ENCODE assay signal across 14 cellular contexts in genomic region chr15:85671156-85671555, GRCh38.
DNase-seq lines count a peak whose midpoint lies in the region; ATAC-seq, FAIRE-seq and TF ChIP-seq lines count a peak whose summit lies in the region.
"Had no signal": no experiment of that assay in that cellular context is flagged by ENCODE, and none has a peak within 500 bp of the region (broad histone marks: within the 10 kb centered on the region; RNA-seq: fewer than 3 reads in every experiment).

No MANE protein-coding gene starts in this region.

- no peak overlapping the region for H3K4me3 ChIP-seq in CD4-positive, alpha-beta memory T cell (ENCODE audit: low read length in 2 of 2)
- H3K4me3 ChIP-seq in adrenal gland: no peak overlapping the region
- H3K4me3 ChIP-seq in liver (ENCODE audit: low read depth in 1 of 3, low read length in 3 of 3): no peak overlapping the region
- no peak overlapping the region for H3K4me3 ChIP-seq in small intestine (ENCODE audit: low read depth in 1 of 2, low read length in 2 of 2)

- no peak for TF ChIP-seq POLR2A in adrenal gland (IDR thresholded peaks at IDR 0.05)

- no peak overlapping the region for H3K4me3 Mint-ChIP-seq in CD4-positive, alpha-beta memory T cell
- H3K4me3 Mint-ChIP-seq in stimulated activated effector memory CD8-positive, alpha-beta T cell treated with anti-CD3 and anti-CD28 coated beads, Interleukin-12 subunit alpha, Interleukin-12 subunit beta, amount 100 ng/mL, for 72 hours: no peak overlapping the region

- peaks cover 56 to 65% of the 10 kb centered on the region in 2 donors for H3K36me3 Mint-ChIP-seq in CD4-positive, alpha-beta memory T cell
- H3K36me3 Mint-ChIP-seq in stimulated activated effector memory CD8-positive, alpha-beta T cell treated with anti-CD3 and anti-CD28 coated beads, Interleukin-12 subunit alpha, Interleukin-12 subunit beta, amount 100 ng/mL, for 72 hours: peaks cover 98% of the 10 kb centered on the region

- CTCF ChIA-PET in CD4-positive, alpha-beta memory T cell (lab: Charles Lee; ENCODE audit: partially characterized antibody): interaction anchor here (1.0 kb wide), 1 partner anchor 31 kb away, joined by 3 read pairs; no protein-coding TSS in a partner anchor

- DNase-seq in CD4-positive, alpha-beta memory T cell: no peak
- DNase-seq in adrenal gland (peak; percentile 39 to 76 (median 59)), dermis blood vessel endothelial cell (no peak), NCI-H2171 (lab: John Stamatoyannopoulos, UW) (no peak), small intestine (no peak)
- no peak for DNase-seq in stimulated activated effector memory CD8-positive, alpha-beta T cell treated with anti-CD3 and anti-CD28 coated beads, Interleukin-12 subunit alpha, Interleukin-12 subunit beta, amount 100 ng/mL, for 72 hours (ENCODE audit: low spot score in 2 of 2)
- no peak for DNase-seq in stimulated activated naive CD4-positive, alpha-beta T cell (lab: John Stamatoyannopoulos, UW)
- DNase-seq: activated CD4-positive, alpha-beta T cell treated with anti-CD3 and anti-CD28 coated beads, Interleukin-2, amount 50 U/mL, for 48 hours; MV-4-11; SIG-M5 had no signal

- no peak overlapping the region for H3K9ac ChIP-seq in liver (ENCODE audit: low read depth in 1 of 2, low read length in 2 of 2)

- H3K27me3 ChIP-seq in CD4-positive, alpha-beta memory T cell (ENCODE audit: insufficient read depth, low read length): no peaks in the 10 kb centered on the region
- no peaks in the 10 kb centered on the region for H3K27me3 ChIP-seq in adrenal gland
- H3K27me3 ChIP-seq in liver (ENCODE audit: control insufficient read depth in 4 of 4, insufficient read depth in 4 of 4, low read length in 3 of 4): no peaks in the 10 kb centered on the region
- no peaks in the 10 kb centered on the region for H3K27me3 ChIP-seq in small intestine (ENCODE audit: control insufficient read depth in 2 of 2, insufficient read depth in 2 of 2, low read length in 2 of 2)

- no peak for TF ChIP-seq RAD21 in liver (IDR thresholded peaks at IDR 0.05)

- POLR2A ChIA-PET in CD4-positive, alpha-beta memory T cell (lab: Charles Lee; ENCODE audit: partially characterized antibody): no interaction called here

- FAIRE-seq in small intestine (lab: Jason Lieb, UNC): no peak
- FAIRE-seq: frontal cortex, H1, islet of Langerhans had no signal

- WGBS in adrenal gland, 4 donors: 61 to 83% (median 80%) methylated on average over 1 of the region's 1 CpG
- 92% methylated on average over 1 of the region's 1 CpG for WGBS in liver
- 88 to 100% (median 92%) methylated on average over 1 of the region's 1 CpG for WGBS in small intestine, 3 donors

- intact Hi-C loops in CD4-positive, alpha-beta memory T cell (cut with micrococcal nuclease): no loop called here
- intact Hi-C loops in adrenal gland (cut with DNase I): no loop called here

- H3K9me3 Mint-ChIP-seq in CD4-positive, alpha-beta memory T cell: peaks cover 0 to 2% (median 0%) of the 10 kb centered on the region in 8 donors
- H3K9me3 Mint-ChIP-seq in stimulated activated effector memory CD8-positive, alpha-beta T cell treated with anti-CD3 and anti-CD28 coated beads, Interleukin-12 subunit alpha, Interleukin-12 subunit beta, amount 100 ng/mL, for 72 hours: no peaks in the 10 kb centered on the region

- H3K4me1 ChIP-seq in CD4-positive, alpha-beta memory T cell (ENCODE audit: insufficient read depth, low read length): peaks cover 25% of the 10 kb centered on the region
- H3K4me1 ChIP-seq in adrenal gland (replicated peaks in 1 of 2) (peaks cover 16 to 48% of the 10 kb centered on the region in 2 donors), liver (ENCODE audit: control insufficient read depth in 4 of 4, insufficient read depth in 4 of 4, low read length in 3 of 4) (peaks cover 0 to 10% (median 4%) of the 10 kb centered on the region in 4 donors), small intestine (ENCODE audit: control insufficient read depth in 2 of 2, insufficient read depth in 1 of 2, low read depth in 1 of 2, low read length in 1 of 2) (peaks cover 0 to 6% of the 10 kb centered on the region in 2 donors)

- TF ChIP-seq CTCF in adrenal gland (IDR thresholded peaks at IDR 0.05) (no peak), liver (IDR thresholded peaks at IDR 0.05; ENCODE audit: low read depth, low read length, missing input control) (no peak)

- no peaks in the 10 kb centered on the region for H3K27me3 Mint-ChIP-seq in CD4-positive, alpha-beta memory T cell

- H3K4me1 Mint-ChIP-seq in CD4-positive, alpha-beta memory T cell: peaks cover 21 to 38% (median 26%) of the 10 kb centered on the region in 4 donors
- H3K4me1 Mint-ChIP-seq in stimulated activated effector memory CD8-positive, alpha-beta T cell treated with anti-CD3 and anti-CD28 coated beads, Interleukin-12 subunit alpha, Interleukin-12 subunit beta, amount 100 ng/mL, for 72 hours: peaks cover 44% of the 10 kb centered on the region

- no peak overlapping the region for H3K27ac ChIP-seq in CD4-positive, alpha-beta memory T cell (ENCODE audit: low read depth, low read length)
- H3K27ac ChIP-seq in adrenal gland (peak overlapping the region in 3 of 5 donors; percentile 24 to 61 (median 32)), liver (ENCODE audit: low read depth in 1 of 2, low read length in 2 of 2) (peak overlapping the region; percentile 58 to 75), small intestine (ENCODE audit: low read depth in 1 of 2, low read length in 1 of 2) (peak overlapping the region in 1 of 2 donors; percentile 3)

- peak overlapping the region in 6 of 7 donors; percentile 19 to 76 (median 52) for H3K27ac Mint-ChIP-seq in CD4-positive, alpha-beta memory T cell
- peak overlapping the region; percentile 74 for H3K27ac Mint-ChIP-seq in stimulated activated effector memory CD8-positive, alpha-beta T cell treated with anti-CD3 and anti-CD28 coated beads, Interleukin-12 subunit alpha, Interleukin-12 subunit beta, amount 100 ng/mL, for 72 hours

- no peaks in the 10 kb centered on the region for H3K9me3 ChIP-seq in CD4-positive, alpha-beta memory T cell (ENCODE audit: control insufficient read depth in 1 of 2, low read length in 2 of 2)
- no peaks in the 10 kb centered on the region for H3K9me3 ChIP-seq in adrenal gland (replicated peaks in 1 of 3)
- H3K9me3 ChIP-seq in liver (ENCODE audit: control insufficient read depth in 4 of 4, low read length in 3 of 4): no peaks in the 10 kb centered on the region
- no peaks in the 10 kb centered on the region for H3K9me3 ChIP-seq in small intestine (ENCODE audit: control insufficient read depth, low read depth)

- H3K36me3 ChIP-seq in CD4-positive, alpha-beta memory T cell (ENCODE audit: insufficient read depth, low read length): peaks cover 30% of the 10 kb centered on the region
- H3K36me3 ChIP-seq in adrenal gland (replicated peaks in 1 of 2) (peaks cover 0 to 40% of the 10 kb centered on the region in 2 donors), liver (ENCODE audit: control insufficient read depth in 4 of 4, insufficient read depth in 3 of 4, low read depth in 1 of 4, low read length in 3 of 4) (peaks cover 0 to 24% (median 13%) of the 10 kb centered on the region in 4 donors), small intestine (ENCODE audit: control insufficient read depth in 2 of 2, insufficient read depth in 2 of 2, low read length in 2 of 2) (peaks cover 3 to 26% of the 10 kb centered on the region in 2 donors)

- no peak for ATAC-seq in stimulated activated effector memory CD8-positive, alpha-beta T cell treated with anti-CD3 and anti-CD28 coated beads, Interleukin-12 subunit alpha, Interleukin-12 subunit beta, amount 100 ng/mL, for 72 hours

TF ChIP-seq in liver, 16 proteins besides CTCF, POLR2A, EP300 and RAD21:
- TF ChIP-seq FOXA2 (IDR thresholded peaks at IDR 0.05): no peak
- no peak for TF ChIP-seq JUND (IDR thresholded peaks at IDR 0.05)
- no peak for TF ChIP-seq TAF1 (conservative IDR thresholded peaks at IDR 0.05)
- TF ChIP-seq EGR1 (IDR thresholded peaks at IDR 0.05; ENCODE audit: low read depth in 2 of 2): no peak
- no peak for TF ChIP-seq ATF3 (IDR thresholded peaks at IDR 0.05)
- no peak for TF ChIP-seq RXRA (IDR thresholded peaks at IDR 0.05)
- no peak for TF ChIP-seq ZBTB33 (IDR thresholded peaks at IDR 0.05)
- TF ChIP-seq MAX (IDR thresholded peaks at IDR 0.05): no peak
- TF ChIP-seq YY1 (IDR thresholded peaks at IDR 0.05): no peak
- no peak for TF ChIP-seq GABPA (IDR thresholded peaks at IDR 0.05 in 1 of 2, conservative IDR thresholded peaks at IDR 0.05 in 1 of 2)
- no peak for TF ChIP-seq HNF4G (IDR thresholded peaks at IDR 0.05)
TF ChIP-seq in liver: peak in this region for 0.

Comparison
In these comparisons a context has a peak if more than half of its experiments do, and no peak if none do; other contexts are left out.
1. DNase-seq: peak in adrenal gland (7 of 7); none in CD4-positive, alpha-beta memory T cell (0 of 5), stimulated activated effector memory CD8-positive, alpha-beta T cell treated with anti-CD3 and anti-CD28 coated beads, Interleukin-12 subunit alpha, Interleukin-12 subunit beta, amount 100 ng/mL, for 72 hours (0 of 2), dermis blood vessel endothelial cell (single experiment), NCI-H2171 (single experiment), small intestine (single experiment) and stimulated activated naive CD4-positive, alpha-beta T cell (0 of 6).